2 cellular contexts compared by ENCODE assay signal in genomic region chr6:142808405-142809061, GRCh38.
TF ChIP-seq lines count a peak whose summit lies in the region.

No MANE protein-coding gene starts in this region.

TF ChIP-seq in HEK293, 187 proteins besides CTCF, POLR2A, EP300 and RAD21:
- TF ChIP-seq ZNF184 (tag by site-specific recombination; IDR thresholded peaks at IDR 0.05) = no peak
- no peak for TF ChIP-seq ZNF664 (tag by site-specific recombination; IDR thresholded peaks at IDR 0.05)
- TF ChIP-seq ZNF791 (tag by site-specific recombination; IDR thresholded peaks at IDR 0.05) = 0 out of 2 replicates have a peak, but pooled peaks have one; percentile 39
- peak; percentile 100 for TF ChIP-seq ZNF366 (tag by site-specific recombination; conservative IDR thresholded peaks at IDR 0.05)
- no peak for TF ChIP-seq ZNF610 (tag by site-specific recombination; IDR thresholded peaks at IDR 0.05; ENCODE audit: borderline replicate concordance)
- TF ChIP-seq ZNF629 (tag by site-specific recombination; IDR thresholded peaks at IDR 0.05) = no peak
- peak; percentile 65; the same call in 1 of the 2 replicates for TF ChIP-seq ZNF785 (tag by site-specific recombination; IDR thresholded peaks at IDR 0.05)
- TF ChIP-seq, protein P1, sequence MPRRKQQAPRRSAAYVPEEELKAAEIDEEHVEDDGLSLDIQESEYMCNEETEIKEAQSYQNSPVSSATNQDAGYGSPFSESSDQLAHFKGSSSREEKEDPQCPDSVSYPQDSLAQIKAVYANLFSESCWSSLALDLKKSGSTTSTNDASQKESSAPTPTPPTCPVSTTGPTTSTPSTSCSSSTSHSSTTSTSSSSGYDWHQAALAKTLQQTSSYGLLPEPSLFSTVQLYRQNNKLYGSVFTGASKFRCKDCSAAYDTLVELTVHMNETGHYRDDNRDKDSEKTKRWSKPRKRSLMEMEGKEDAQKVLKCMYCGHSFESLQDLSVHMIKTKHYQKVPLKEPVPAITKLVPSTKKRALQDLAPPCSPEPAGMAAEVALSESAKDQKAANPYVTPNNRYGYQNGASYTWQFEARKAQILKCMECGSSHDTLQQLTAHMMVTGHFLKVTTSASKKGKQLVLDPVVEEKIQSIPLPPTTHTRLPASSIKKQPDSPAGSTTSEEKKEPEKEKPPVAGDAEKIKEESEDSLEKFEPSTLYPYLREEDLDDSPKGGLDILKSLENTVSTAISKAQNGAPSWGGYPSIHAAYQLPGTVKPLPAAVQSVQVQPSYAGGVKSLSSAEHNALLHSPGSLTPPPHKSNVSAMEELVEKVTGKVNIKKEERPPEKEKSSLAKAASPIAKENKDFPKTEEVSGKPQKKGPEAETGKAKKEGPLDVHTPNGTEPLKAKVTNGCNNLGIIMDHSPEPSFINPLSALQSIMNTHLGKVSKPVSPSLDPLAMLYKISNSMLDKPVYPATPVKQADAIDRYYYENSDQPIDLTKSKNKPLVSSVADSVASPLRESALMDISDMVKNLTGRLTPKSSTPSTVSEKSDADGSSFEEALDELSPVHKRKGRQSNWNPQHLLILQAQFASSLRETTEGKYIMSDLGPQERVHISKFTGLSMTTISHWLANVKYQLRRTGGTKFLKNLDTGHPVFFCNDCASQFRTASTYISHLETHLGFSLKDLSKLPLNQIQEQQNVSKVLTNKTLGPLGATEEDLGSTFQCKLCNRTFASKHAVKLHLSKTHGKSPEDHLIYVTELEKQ (tag by site-specific recombination; IDR thresholded peaks at IDR 0.05; ENCODE audit: borderline replicate concordance) = no peak
TF ChIP-seq in HEK293: peak in this region for 3.

TF ChIP-seq in GM12878, 131 proteins besides CTCF, POLR2A, EP300 and RAD21:
- TF ChIP-seq DPF2 (IDR thresholded peaks at IDR 0.05) (no peak), HDGF (IDR thresholded peaks at IDR 0.05) (0 out of 2 replicates have a peak, but pooled peaks have one; percentile 22)
